26 cellular contexts compared by ENCODE assay signal in the genomic region with DNA sequence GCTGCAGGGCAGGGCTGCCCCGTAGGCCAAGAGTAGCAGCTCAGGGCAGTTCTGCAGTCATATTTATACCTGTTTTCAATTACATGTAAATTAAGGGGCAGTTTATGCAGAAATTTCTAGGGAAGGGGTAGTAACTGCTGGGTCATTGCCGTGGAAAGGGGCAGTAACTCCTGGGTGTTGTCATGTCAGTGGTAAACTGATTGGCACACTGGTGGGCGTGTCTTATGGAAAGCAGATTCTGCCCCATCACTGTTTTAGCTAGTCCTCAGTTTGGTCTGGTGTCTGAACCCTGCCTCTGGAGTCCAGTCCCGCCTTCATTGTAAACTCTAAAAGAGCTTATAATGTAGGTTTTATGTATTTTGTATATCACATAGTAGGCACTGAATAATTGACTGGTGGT. TPM values are rescaled to one million over a fixed set of nuclear protein-coding genes. Genes with fewer than 3 reads are reported as not detected.
A peak's percentile ranks its signal among the peaks of the same experiment; 100 is the strongest.
DNase-seq lines count a peak whose midpoint lies in the region; ATAC-seq, FAIRE-seq and TF ChIP-seq lines count a peak whose summit lies in the region.
"Had no signal": no experiment of that assay in that cellular context is flagged by ENCODE, and none has a peak within 500 bp of the region (broad histone marks: within the 10 kb centered on the region; RNA-seq: fewer than 3 reads in every experiment).

No MANE protein-coding gene starts in this region.

- H2BK5ac ChIP-seq in H9 (ENCODE audit: insufficient read length, low read length) (no peak overlapping the region), H1 (ENCODE audit: low read depth, low read length) (no peak overlapping the region; the same call in 1 of the 2 replicates), mesendoderm (ENCODE audit: low read length) (no peak overlapping the region)

- H2BK15ac ChIP-seq in H9 (ENCODE audit: low read depth, low read length) (no peak overlapping the region), H1 (ENCODE audit: low read length) (no peak overlapping the region), mesendoderm (replicated peaks; ENCODE audit: low read depth) (no peak overlapping the region)

- WGBS in H9 (ENCODE audit: extremely low coverage, insufficient read length, low lambda C conversion rate): no CpG with 5 or more reads among the region's 4 CpGs
- WGBS in H1 (ENCODE audit: extremely low coverage in 1 of 2, insufficient coverage in 1 of 2, insufficient read length in 1 of 2, insufficient replicate concordance in 2 of 2, low coverage in 1 of 2, low lambda C conversion rate in 2 of 2, missing lambda C conversion rate in 1 of 2), 2 experiments: 77% methylated on average over 4 of the region's 4 CpGs; no CpG with 5 or more reads in 1 of the 2 experiments
- no CpG with 5 or more reads among the region's 4 CpGs for WGBS in mesendoderm (ENCODE audit: extremely low coverage, insufficient coverage, low lambda C conversion rate)

- no peaks in the 10 kb centered on the region for H4K20me1 ChIP-seq in H9 (ENCODE audit: control insufficient read depth, insufficient read depth, insufficient read length)
- peaks cover 0 to 2% of the 10 kb centered on the region in 2 experiments for H4K20me1 ChIP-seq in H1 (replicated peaks in 1 of 2; ENCODE audit: control insufficient read depth in 1 of 2, insufficient read depth in 2 of 2, low read length in 2 of 2)

- no peak for FAIRE-seq in H1 (lab: Jason Lieb, UNC)
- FAIRE-seq: GM12891, GM19239, RCC 7860 had no signal

- H3K79me1 ChIP-seq in H9 (ENCODE audit: insufficient read depth, low read depth, low read length, poor library complexity, severe bottlenecking): peaks cover 5% of the 10 kb centered on the region
- peaks cover 3% of the 10 kb centered on the region for H3K79me1 ChIP-seq in H1 (ENCODE audit: low read depth, low read length)
- peaks cover 11% of the 10 kb centered on the region for H3K79me1 ChIP-seq in mesendoderm (ENCODE audit: low read length)

- no peak overlapping the region for H4K5ac ChIP-seq in H9 (ENCODE audit: insufficient read length, low read depth, low read length)
- H4K5ac ChIP-seq in H1 (ENCODE audit: insufficient read length, low read depth, low read length): no peak overlapping the region
- no peak overlapping the region for H4K5ac ChIP-seq in mesendoderm (ENCODE audit: low read length)

- H2BK120ac ChIP-seq in H9 (ENCODE audit: low read depth, low read length, poor library complexity, severe bottlenecking): no peak overlapping the region
- no peak overlapping the region for H2BK120ac ChIP-seq in H1 (replicated peaks; ENCODE audit: low read depth, low read length)
- H2BK120ac ChIP-seq in mesendoderm (ENCODE audit: low read depth, low read length): no peak overlapping the region

- H3K9me3 Mint-ChIP-seq in H9: no peaks in the 10 kb centered on the region
- H3K9me3 Mint-ChIP-seq: CD8-positive, alpha-beta T cell; HFFc6 had no signal

- H3K4ac ChIP-seq in H9 (ENCODE audit: low read depth, low read length) (no peak overlapping the region), H1 (replicated peaks; ENCODE audit: insufficient read length, low read depth, low read length) (no peak overlapping the region), mesendoderm (ENCODE audit: low read depth, low read length) (no peak overlapping the region)

- no peak overlapping the region for H3K56ac ChIP-seq in H9 (ENCODE audit: insufficient read length, low read depth, low read length)
- H3K56ac ChIP-seq in H1 (replicated peaks; ENCODE audit: insufficient read length, low read depth, low read length): no peak overlapping the region
- H3K56ac ChIP-seq in mesendoderm (ENCODE audit: low read length): no peak overlapping the region

- H3K23ac ChIP-seq in H9 (ENCODE audit: insufficient read length, low read depth, low read length) (no peak overlapping the region), H1 (ENCODE audit: insufficient read length) (no peak overlapping the region), mesendoderm (ENCODE audit: low read length) (no peak overlapping the region)

- POLR2A ChIA-PET in H1 (lab: Charles Lee; ENCODE audit: partially characterized antibody): interaction anchor here (1.4 to 1.8 kb wide), 2 partner anchors 15 to 21 kb away, joined by 4 to 5 read pairs; no protein-coding TSS in a partner anchor

- no peak for TF ChIP-seq EP300 in H1 (IDR thresholded peaks at IDR 0.05; ENCODE audit: borderline replicate concordance in 1 of 2, low read depth in 2 of 2, low read length in 2 of 2)

- TF ChIP-seq CTCF in H9 (conservative IDR thresholded peaks at IDR 0.05) (no peak), H1 (IDR thresholded peaks at IDR 0.05; ENCODE audit: control extremely low read depth in 1 of 3, insufficient read depth in 1 of 3, low read depth in 1 of 3, low read length in 3 of 3) (no peak), GM13977 (IDR thresholded peaks at IDR 0.05; ENCODE audit: extremely low read depth, insufficient read depth, missing control alignments) (no peak)

- H3K14ac ChIP-seq in H9 (ENCODE audit: insufficient read depth, low read length) (no peak overlapping the region), H1 (ENCODE audit: insufficient read length) (no peak overlapping the region)

- H3K23me2 ChIP-seq in H9 (ENCODE audit: insufficient read length, low read depth, low read length, poor library complexity, severe bottlenecking): peaks cover 2% of the 10 kb centered on the region
- H3K23me2 ChIP-seq in H1 (ENCODE audit: low read depth, low read length): peaks cover 2% of the 10 kb centered on the region; the same call in 1 of the 2 replicates

- CTCF ChIA-PET in H1 (lab: Charles Lee; ENCODE audit: partially characterized antibody): interaction anchor here (3.8 kb wide), 1 partner anchor 20 kb away, joined by 23 read pairs; no protein-coding TSS in a partner anchor

- in situ Hi-C loops in GM13977 (cut with MboI; ENCODE audit: low pct_unique_long_range_greater_than_20kb, low sequenced_read_pairs, unreplicated experiment): no loop called here

- no peak overlapping the region for H3T11ph ChIP-seq in H9 (ENCODE audit: low read length)

- no peaks in the 10 kb centered on the region for H3K27me3 Mint-ChIP-seq in H9 (ENCODE audit: low read depth)

- H3K27ac ChIP-seq in H9 (ENCODE audit: insufficient read length, low read depth, low read length) (no peak overlapping the region), H1 (ENCODE audit: low read depth, low read length) (no peak overlapping the region), mesendoderm (ENCODE audit: low read depth, low read length) (no peak overlapping the region)

- peaks cover 6% of the 10 kb centered on the region; the same call in 1 of the 2 replicates for H3K79me2 ChIP-seq in H9 (ENCODE audit: insufficient read depth, low read length)
- peaks cover 0 to 77% of the 10 kb centered on the region in 2 experiments; a peak in 3 of 4 replicates for H3K79me2 ChIP-seq in H1 (ENCODE audit: control insufficient read depth in 1 of 2, insufficient read depth in 2 of 2, low read length in 2 of 2)
- H3K79me2 ChIP-seq in mesendoderm (ENCODE audit: control insufficient read depth, insufficient read depth, low read length): peaks cover 30% of the 10 kb centered on the region

- H2AK5ac ChIP-seq in H9 (ENCODE audit: insufficient read length, low read length): no peak overlapping the region
- H2AK5ac ChIP-seq in H1 (ENCODE audit: low read depth, low read length): no peak overlapping the region
- H2AK5ac ChIP-seq in mesendoderm (ENCODE audit: low read length): no peak overlapping the region

- ATAC-seq in GM18498 (IDR thresholded peaks at IDR 0.05; ENCODE audit: unreplicated experiment): no peak
- ATAC-seq: CD8-positive, alpha-beta T cell; Right ventricle myocardium inferior had no signal

- H3K4me1 ChIP-seq in H9 (ENCODE audit: insufficient read depth, low read length) (no peaks in the 10 kb centered on the region), H1 (replicated peaks in 1 of 4; ENCODE audit: control insufficient read depth in 3 of 4, insufficient read depth in 4 of 4, low read length in 3 of 4) (peaks cover 4 to 24% (median 14%) of the 10 kb centered on the region in 4 experiments; a peak in 6 of 7 replicates), mesendoderm (ENCODE audit: control insufficient read depth, low read depth, low read length) (peaks cover 8% of the 10 kb centered on the region)

- H3K36me3 Mint-ChIP-seq in H9 (ENCODE audit: insufficient read depth in 1 of 3, low read depth in 3 of 3): peaks cover 5 to 14% (median 13%) of the 10 kb centered on the region in 3 experiments; a peak in 6 of 7 replicates

- H3K18ac ChIP-seq in H9 (ENCODE audit: insufficient read length, low read depth, low read length) (no peak overlapping the region), H1 (ENCODE audit: extremely low read depth, low read length) (no peak overlapping the region), mesendoderm (ENCODE audit: low read length) (no peak overlapping the region)

- H3K9me3 ChIP-seq in H9 (ENCODE audit: control insufficient read depth, low read depth, low read length) (no peaks in the 10 kb centered on the region), H1 (ENCODE audit: insufficient read depth in 2 of 2, low read depth in 1 of 2, low read length in 1 of 2) (no peaks in the 10 kb centered on the region)

- H3K4me3 Mint-ChIP-seq in H9: no peak overlapping the region
- H3K4me3 Mint-ChIP-seq: CD8-positive, alpha-beta T cell; HFFc6 had no signal

- peak overlapping the region; percentile 69 to 90 (median 75); a peak in 4 of 7 replicates for H3K27ac Mint-ChIP-seq in H9
- H3K27ac Mint-ChIP-seq: CD8-positive, alpha-beta T cell; HFFc6 had no signal

- H3K4me2 ChIP-seq in H9 (ENCODE audit: insufficient read depth, insufficient read length, low read length): no peak overlapping the region
- no peak overlapping the region for H3K4me2 ChIP-seq in H1 (ENCODE audit: insufficient read depth in 1 of 2, low read depth in 2 of 2, low read length in 2 of 2)
- no peak overlapping the region for H3K4me2 ChIP-seq in mesendoderm (ENCODE audit: low read length)

- DNase-seq in H9 (peak; percentile 40), OCI-M1 (lab: John Stamatoyannopoulos, UW) (peak; percentile 50), H1 (ENCODE audit: low read depth in 1 of 2, low spot score in 2 of 2) (no peak), mesendoderm (peak; percentile 44), GM13977 (ENCODE audit: low spot score) (no peak)
- no peak for DNase-seq in activated CD4-positive, alpha-beta T cell treated with anti-CD3 and anti-CD28 coated beads for 1 hour
- no peak for DNase-seq in stimulated activated CD4-positive, alpha-beta T cell treated with anti-CD3 and anti-CD28 coated beads, Interleukin-12 subunit alpha, Interleukin-12 subunit beta, amount 100 ng/mL, for 4 hours
- DNase-seq: AML-193; C1 segment of cervical spinal cord; CD8-positive, alpha-beta T cell; H7; HFFc6; Kasumi-1; NCI-H1092 treated with DMSO at 0.1 percent for 48 hours; NCI-H1436 treated with DMSO at 0.1 percent for 48 hours; NCI-H2029; NCI-H2171; NCI-H345; NCI-H524; NCI-H774; NK-92 treated with Interleukin-12 subunit alpha and Interleukin-12 subunit beta, amount 100 ng/mL, for 24 hours had no signal

- H2AFZ ChIP-seq in H9 (ENCODE audit: low read length): no peak overlapping the region
- H2AFZ ChIP-seq in H1 (ENCODE audit: low read length): no peak overlapping the region

- H4K91ac ChIP-seq in H9 (ENCODE audit: insufficient read length, low read depth, low read length) (no peak overlapping the region), H1 (replicated peaks; ENCODE audit: insufficient read length, low read length) (no peak overlapping the region)

- H3K27me3 ChIP-seq in H9 (ENCODE audit: insufficient read depth, low read length) (no peaks in the 10 kb centered on the region), H1 (replicated peaks in 1 of 4; ENCODE audit: control insufficient read depth in 3 of 4, extremely low read depth in 1 of 4, insufficient read depth in 3 of 4, low read length in 3 of 4) (no peaks in the 10 kb centered on the region), mesendoderm (ENCODE audit: insufficient read depth, low read length, poor library complexity) (no peaks in the 10 kb centered on the region)

- H3K4me3 ChIP-seq in H1 (ENCODE audit: extremely low read depth in 1 of 4, insufficient read depth in 2 of 4, low read depth in 3 of 4, low read length in 4 of 4) (no peak overlapping the region), mesendoderm (ENCODE audit: low read length) (no peak overlapping the region)

- H3K4me1 Mint-ChIP-seq in H9: peaks cover 45 to 61% of the 10 kb centered on the region in 2 experiments

- no peaks in the 10 kb centered on the region for H3K36me3 ChIP-seq in H1 (ENCODE audit: control insufficient read depth in 2 of 4, insufficient read depth in 4 of 4, low read length in 3 of 4)
- no peaks in the 10 kb centered on the region for H3K36me3 ChIP-seq in mesendoderm (ENCODE audit: control insufficient read depth, insufficient read depth, low read length)

- no peak for TF ChIP-seq RAD21 in H1 (IDR thresholded peaks at IDR 0.05 in 1 of 2, conservative IDR thresholded peaks at IDR 0.05 in 1 of 2; ENCODE audit: low read depth in 2 of 2, low read length in 2 of 2)

- H4K8ac ChIP-seq in H9 (replicated peaks; ENCODE audit: insufficient read length, low read depth, low read length) (no peak overlapping the region), H1 (ENCODE audit: extremely low read depth, insufficient read depth, low read length) (no peak overlapping the region), mesendoderm (ENCODE audit: low read depth, low read length) (no peak overlapping the region)

- no peak overlapping the region for H3K9ac ChIP-seq in H9 (ENCODE audit: extremely low read depth, insufficient read length, low read length)
- no peak overlapping the region for H3K9ac ChIP-seq in H1 (replicated peaks in 1 of 4; ENCODE audit: extremely low read depth in 1 of 4, low read depth in 3 of 4, low read length in 3 of 4)
- H3K9ac ChIP-seq in mesendoderm (ENCODE audit: low read length): no peak overlapping the region

- TF ChIP-seq POLR2A in H1 (IDR thresholded peaks at IDR 0.05; ENCODE audit: control extremely low read depth in 1 of 2, low read depth in 2 of 2, low read length in 2 of 2): no peak

- H2BK12ac ChIP-seq in H9 (ENCODE audit: insufficient read length, low read depth, low read length) (no peak overlapping the region), H1 (ENCODE audit: low read depth, low read length) (no peak overlapping the region)

- no peak overlapping the region for H2BK20ac ChIP-seq in H9 (ENCODE audit: low read depth, low read length, poor library complexity, severe bottlenecking)
- H2BK20ac ChIP-seq in H1 (ENCODE audit: low read length): no peak overlapping the region

RNA-seq across cellular contexts. Expression of a gene that starts 22.1 kb away (rescaled TPM):
- total RNA-seq in H9 (2021): 49.3 and 54.3 TPM in 2 replicates
- 51.6 and 54.1 TPM in 2 replicates for total RNA-seq in H1 (2021; fragmentation: NEBNext Ultra II Directional; extraction: Animal tissue kit (Norgen Biotek cat#: 25700))
- polyA plus RNA-seq in H1 (2011; rRNA removed): 16.6 and 17.4 TPM in 2 replicates
- polyA plus RNA-seq in H1 (2011; cell fraction: cytosol; rRNA removed): 25.8 TPM
- polyA plus RNA-seq in H1 (2011; cell fraction: nucleus; rRNA removed): 39.6 TPM
- 27.5 to 32.5 TPM (median 28.5 TPM) in 4 replicates for polyA plus RNA-seq in H1 (2012, experiment 1 of 2)
- 1.8 TPM for polyA plus RNA-seq in H1 (2012, experiment 2 of 2)
- polyA plus RNA-seq in H1 (2013, experiment 1 of 2): 32.5 TPM
- polyA plus RNA-seq in H1 (2013, experiment 2 of 2): 36.0 TPM
- polyA minus RNA-seq in H1 (2011; rRNA and poly(A)+ RNA removed): 36.8 and 37.8 TPM in 2 replicates
- polyA minus RNA-seq in H1 (2011; cell fraction: cytosol; rRNA and poly(A)+ RNA removed): 31.8 TPM
- polyA minus RNA-seq in H1 (2011; cell fraction: nucleus; rRNA and poly(A)+ RNA removed): 93.7 TPM
- 49.9 TPM for polyA plus RNA-seq in mesendoderm (2013, experiment 1 of 2)
- polyA plus RNA-seq in mesendoderm (2013, experiment 2 of 2): 52.6 TPM

Comparison
In these comparisons a context has a peak if more than half of its experiments do, and no peak if none do; other contexts are left out.
1. DNase-seq: peak in H9 (single experiment), OCI-M1 (single experiment) and mesendoderm (single experiment); none in H1 (0 of 2), activated CD4-positive, alpha-beta T cell treated with anti-CD3 and anti-CD28 coated beads for 1 hour (single experiment), stimulated activated CD4-positive, alpha-beta T cell treated with anti-CD3 and anti-CD28 coated beads, Interleukin-12 subunit alpha, Interleukin-12 subunit beta, amount 100 ng/mL, for 4 hours (single experiment) and GM13977 (single experiment).